ENCODE assay signal across 1 cellular context in the genomic region with DNA sequence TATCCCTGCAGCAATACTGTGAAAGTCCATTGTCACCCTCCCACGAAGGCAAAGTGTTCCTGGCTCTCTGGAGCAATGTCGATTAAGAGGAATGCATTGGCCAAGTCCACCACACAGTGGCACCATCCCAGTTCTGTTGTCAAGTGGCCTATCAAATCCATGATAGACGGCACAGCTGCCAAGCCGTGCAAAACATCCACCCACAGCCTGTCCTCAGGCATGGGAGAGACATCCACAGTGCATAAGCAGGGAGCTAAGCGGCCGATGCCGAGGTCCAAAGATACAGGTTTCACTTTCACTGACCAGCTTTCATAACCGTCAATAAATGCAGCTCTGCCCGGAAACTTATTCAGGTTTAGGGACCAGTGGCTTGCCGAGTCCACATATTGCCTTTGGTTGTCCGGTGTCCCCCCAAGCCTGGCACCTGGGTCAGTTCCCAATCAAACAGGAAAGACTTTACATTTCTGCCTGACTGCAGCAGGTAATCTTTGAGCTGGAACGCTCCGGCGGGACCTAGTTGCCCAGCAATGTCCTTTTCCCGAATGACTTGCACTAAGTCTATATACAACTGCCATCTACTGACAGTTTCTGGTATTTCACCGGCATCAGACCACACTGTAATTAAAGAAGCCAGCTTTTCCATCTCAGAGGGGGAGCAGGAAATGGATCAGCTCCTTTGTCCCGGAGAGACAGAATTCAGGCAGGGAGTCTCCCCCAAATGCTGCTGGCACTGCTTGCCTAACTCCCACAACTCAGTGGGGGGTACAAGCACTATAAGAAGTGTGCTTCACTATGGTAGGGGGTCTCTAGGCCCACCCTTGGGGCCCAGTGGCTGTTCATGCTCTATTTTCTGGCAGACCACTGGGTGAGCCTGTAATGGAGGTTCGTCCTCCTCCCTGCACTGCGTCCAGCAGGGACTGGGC.
TF ChIP-seq lines count a peak whose summit lies in the region.

No MANE protein-coding gene starts in this region.

TF ChIP-seq in K562, 482 proteins besides CTCF, POLR2A, EP300 and RAD21 (continued from another document):
- TF ChIP-seq, protein P1, sequence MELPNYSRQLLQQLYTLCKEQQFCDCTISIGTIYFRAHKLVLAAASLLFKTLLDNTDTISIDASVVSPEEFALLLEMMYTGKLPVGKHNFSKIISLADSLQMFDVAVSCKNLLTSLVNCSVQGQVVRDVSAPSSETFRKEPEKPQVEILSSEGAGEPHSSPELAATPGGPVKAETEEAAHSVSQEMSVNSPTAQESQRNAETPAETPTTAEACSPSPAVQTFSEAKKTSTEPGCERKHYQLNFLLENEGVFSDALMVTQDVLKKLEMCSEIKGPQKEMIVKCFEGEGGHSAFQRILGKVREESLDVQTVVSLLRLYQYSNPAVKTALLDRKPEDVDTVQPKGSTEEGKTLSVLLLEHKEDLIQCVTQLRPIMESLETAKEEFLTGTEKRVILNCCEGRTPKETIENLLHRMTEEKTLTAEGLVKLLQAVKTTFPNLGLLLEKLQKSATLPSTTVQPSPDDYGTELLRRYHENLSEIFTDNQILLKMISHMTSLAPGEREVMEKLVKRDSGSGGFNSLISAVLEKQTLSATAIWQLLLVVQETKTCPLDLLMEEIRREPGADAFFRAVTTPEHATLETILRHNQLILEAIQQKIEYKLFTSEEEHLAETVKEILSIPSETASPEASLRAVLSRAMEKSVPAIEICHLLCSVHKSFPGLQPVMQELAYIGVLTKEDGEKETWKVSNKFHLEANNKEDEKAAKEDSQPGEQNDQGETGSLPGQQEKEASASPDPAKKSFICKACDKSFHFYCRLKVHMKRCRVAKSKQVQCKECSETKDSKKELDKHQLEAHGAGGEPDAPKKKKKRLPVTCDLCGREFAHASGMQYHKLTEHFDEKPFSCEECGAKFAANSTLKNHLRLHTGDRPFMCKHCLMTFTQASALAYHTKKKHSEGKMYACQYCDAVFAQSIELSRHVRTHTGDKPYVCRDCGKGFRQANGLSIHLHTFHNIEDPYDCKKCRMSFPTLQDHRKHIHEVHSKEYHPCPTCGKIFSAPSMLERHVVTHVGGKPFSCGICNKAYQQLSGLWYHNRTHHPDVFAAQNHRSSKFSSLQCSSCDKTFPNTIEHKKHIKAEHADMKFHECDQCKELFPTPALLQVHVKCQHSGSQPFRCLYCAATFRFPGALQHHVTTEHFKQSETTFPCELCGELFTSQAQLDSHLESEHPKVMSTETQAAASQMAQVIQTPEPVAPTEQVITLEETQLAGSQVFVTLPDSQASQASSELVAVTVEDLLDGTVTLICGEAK (IDR thresholded peaks at IDR 0.05), result 0 out of 2 replicates have a peak, but pooled peaks have one; percentile 33
- TF ChIP-seq, protein P1 (CRISPR knock-in tag; IDR thresholded peaks at IDR 0.05), result no peak
- TF ChIP-seq, protein P2, sequence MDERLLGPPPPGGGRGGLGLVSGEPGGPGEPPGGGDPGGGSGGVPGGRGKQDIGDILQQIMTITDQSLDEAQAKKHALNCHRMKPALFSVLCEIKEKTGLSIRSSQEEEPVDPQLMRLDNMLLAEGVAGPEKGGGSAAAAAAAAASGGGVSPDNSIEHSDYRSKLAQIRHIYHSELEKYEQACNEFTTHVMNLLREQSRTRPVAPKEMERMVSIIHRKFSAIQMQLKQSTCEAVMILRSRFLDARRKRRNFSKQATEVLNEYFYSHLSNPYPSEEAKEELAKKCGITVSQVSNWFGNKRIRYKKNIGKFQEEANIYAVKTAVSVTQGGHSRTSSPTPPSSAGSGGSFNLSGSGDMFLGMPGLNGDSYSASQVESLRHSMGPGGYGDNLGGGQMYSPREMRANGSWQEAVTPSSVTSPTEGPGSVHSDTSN (CRISPR knock-in tag; IDR thresholded peaks at IDR 0.05; ENCODE audit: low read depth), result no peak
- TF ChIP-seq, protein P2 (tag; conservative IDR thresholded peaks at IDR 0.05; ENCODE audit: low read depth), result peak; percentile 46; the same call in 1 of the 2 replicates
- TF ChIP-seq ARNT (IDR thresholded peaks at IDR 0.05) (peak in 1 of 2 experiments; percentile 44; a peak in 1 of 4 replicates), ETV5 (CRISPR knock-in tag; IDR thresholded peaks at IDR 0.05; ENCODE audit: low read depth) (peak; percentile 72; the same call in 1 of the 2 replicates), TAF1 (IDR thresholded peaks at IDR 0.05; ENCODE audit: control insufficient read depth, extremely low read depth, insufficient read depth, low read length, severe bottlenecking) (peak; percentile 36), TEAD2 (tag; IDR thresholded peaks at IDR 0.05) (0 out of 2 replicates have a peak, but pooled peaks have one; percentile 22), NFIC (IDR thresholded peaks at IDR 0.05) (peak; percentile 20; the same call in 1 of the 2 replicates), RCOR1 (IDR thresholded peaks at IDR 0.05; ENCODE audit: borderline replicate concordance in 1 of 2, low read depth in 2 of 2, low read length in 2 of 2) (peak in 1 of 2 experiments; percentile 80; a peak in 1 of 4 replicates), YBX1 (IDR thresholded peaks at IDR 0.05) (no peak)
- TF ChIP-seq, protein P3, sequence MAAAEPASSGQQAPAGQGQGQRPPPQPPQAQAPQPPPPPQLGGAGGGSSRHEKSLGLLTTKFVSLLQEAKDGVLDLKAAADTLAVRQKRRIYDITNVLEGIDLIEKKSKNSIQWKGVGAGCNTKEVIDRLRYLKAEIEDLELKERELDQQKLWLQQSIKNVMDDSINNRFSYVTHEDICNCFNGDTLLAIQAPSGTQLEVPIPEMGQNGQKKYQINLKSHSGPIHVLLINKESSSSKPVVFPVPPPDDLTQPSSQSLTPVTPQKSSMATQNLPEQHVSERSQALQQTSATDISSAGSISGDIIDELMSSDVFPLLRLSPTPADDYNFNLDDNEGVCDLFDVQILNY (CRISPR knock-in tag; IDR thresholded peaks at IDR 0.05), result 0 out of 2 replicates have a peak, but pooled peaks have one; percentile 54
